In genomic region chr9:121196389-121196788, GRCh38 we compare ENCODE assay signal across 1 cellular context.
TF ChIP-seq lines count a peak whose summit lies in the region.

No MANE protein-coding gene starts in this region.

TF ChIP-seq in GM23338, 12 proteins besides CTCF, POLR2A, EP300 and RAD21 (continued from another document):
- no peak for TF ChIP-seq ZNF462 (CRISPR knock-in tag; IDR thresholded peaks at IDR 0.05)
